Comparison of ENCODE assay signal across 9 cellular contexts in the genomic region with DNA sequence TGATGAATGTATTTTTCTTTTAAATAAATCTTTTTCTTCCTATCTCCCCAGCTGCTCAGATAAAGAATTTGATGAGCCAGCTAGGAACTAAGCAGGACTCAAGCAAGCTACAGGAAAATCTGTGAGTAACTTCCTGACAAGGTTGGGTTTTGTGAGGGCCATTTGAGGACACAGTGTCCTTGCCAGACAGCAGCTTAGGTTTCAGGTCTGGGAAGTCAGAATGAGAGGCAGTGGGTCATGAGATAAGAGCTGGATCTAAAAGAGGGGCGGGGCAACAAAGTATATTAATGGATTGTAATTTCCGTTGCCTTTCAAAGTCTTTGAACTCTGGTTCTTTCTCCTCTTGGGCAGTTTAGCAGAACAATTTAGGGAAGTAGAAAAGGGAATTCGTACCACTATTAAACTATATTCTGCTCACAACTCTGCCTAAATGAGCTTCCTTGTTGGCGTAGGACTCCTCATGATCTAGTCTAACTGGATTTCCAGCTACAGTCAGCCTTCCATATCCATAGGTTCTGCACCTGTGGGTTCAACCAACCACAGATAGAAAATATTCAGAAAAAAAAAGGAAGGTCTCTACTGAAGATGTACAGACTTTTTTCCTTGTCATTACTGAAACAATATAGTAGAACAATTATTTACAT. TPM values are rescaled to one million over a fixed set of nuclear protein-coding genes. Genes with fewer than 3 reads are reported as not detected.
DNase-seq lines count a peak whose midpoint lies in the region; ATAC-seq lines count a peak whose summit lies in the region.
"Had no signal": no experiment of that assay in that cellular context is flagged by ENCODE, and none has a peak within 500 bp of the region (broad histone marks: within the 10 kb centered on the region; RNA-seq: fewer than 3 reads in every experiment).

No MANE protein-coding gene starts in this region.

- H3K4me1 Mint-ChIP-seq in activated T-helper 17 cell treated with anti-CD3 and anti-CD28 coated beads, Interleukin-2, amount 50 U/mL, for 72 hours = peaks cover 6% of the 10 kb centered on the region

- H3K4me3 ChIP-seq in mucosa of rectum (ENCODE audit: low read length in 2 of 2) = no peak overlapping the region

- H3K9ac ChIP-seq in mucosa of rectum (ENCODE audit: low read depth in 1 of 2, low read length in 2 of 2) = no peak overlapping the region

- H3K27ac ChIP-seq in epithelial cell of prostate = peak overlapping the region; percentile 53
- H3K27ac ChIP-seq in mucosa of rectum (ENCODE audit: low read depth in 2 of 2, low read length in 2 of 2) = peak overlapping the region; percentile 29 to 55

- DNase-seq in AML-193 (lab: John Stamatoyannopoulos, UW) (peak; percentile 10 to 33), NOMO-1 (lab: John Stamatoyannopoulos, UW; ENCODE audit: unreplicated experiment in 2 of 2) (peak; percentile 60 to 76), epithelial cell of prostate (ENCODE audit: low read depth, low spot score) (no peak), NCI-H187 treated with DMSO at 0.1 percent for 48 hours (lab: John Stamatoyannopoulos, UW) (no peak), germinal center (ENCODE audit: low spot score) (no peak)

- H3K36me3 Mint-ChIP-seq in activated T-helper 17 cell treated with anti-CD3 and anti-CD28 coated beads, Interleukin-2, amount 50 U/mL, for 72 hours (ENCODE audit: low read depth) = peaks cover 53% of the 10 kb centered on the region

- no peak overlapping the region for H3K4me3 Mint-ChIP-seq in activated T-helper 17 cell treated with anti-CD3 and anti-CD28 coated beads, Interleukin-2, amount 50 U/mL, for 72 hours
- H3K4me3 Mint-ChIP-seq: B cell had no signal

- no peaks in the 10 kb centered on the region for H3K9me3 ChIP-seq in mucosa of rectum (ENCODE audit: control insufficient read depth in 2 of 2, low read length in 2 of 2)

- H3K9me3 Mint-ChIP-seq in activated T-helper 17 cell treated with anti-CD3 and anti-CD28 coated beads, Interleukin-2, amount 50 U/mL, for 72 hours = no peaks in the 10 kb centered on the region

- H3K27me3 Mint-ChIP-seq in activated T-helper 17 cell treated with anti-CD3 and anti-CD28 coated beads, Interleukin-2, amount 50 U/mL, for 72 hours = no peaks in the 10 kb centered on the region
- H3K27me3 Mint-ChIP-seq: B cell had no signal

- peaks cover 4 to 19% of the 10 kb centered on the region in 2 donors for H3K4me1 ChIP-seq in mucosa of rectum (ENCODE audit: control insufficient read depth in 2 of 2, insufficient read depth in 2 of 2, low read length in 2 of 2)

- no peak overlapping the region for H3K27ac Mint-ChIP-seq in activated T-helper 17 cell treated with anti-CD3 and anti-CD28 coated beads, Interleukin-2, amount 50 U/mL, for 72 hours
- H3K27ac Mint-ChIP-seq: B cell had no signal

- no peak for ATAC-seq in HG02623 (IDR thresholded peaks at IDR 0.05; ENCODE audit: unreplicated experiment)
- no peak for ATAC-seq in activated T-helper 17 cell treated with anti-CD3 and anti-CD28 coated beads, Interleukin-2, amount 50 U/mL, for 72 hours (replicated peaks)

- H3K27me3 ChIP-seq in mucosa of rectum (ENCODE audit: control insufficient read depth in 2 of 2, insufficient read depth in 2 of 2, low read length in 2 of 2) = no peaks in the 10 kb centered on the region

- H3K36me3 ChIP-seq in mucosa of rectum (ENCODE audit: control insufficient read depth in 2 of 2, insufficient read depth in 2 of 2, low read length in 2 of 2) = peaks cover 16 to 28% of the 10 kb centered on the region in 2 donors

RNA-seq across cellular contexts. Expression of a gene that starts 16.6 kb away (rescaled TPM):
- 10 to 100 TPM; 39.1 to 50.7 TPM for total RNA-seq in activated T-helper 17 cell treated with anti-CD3 and anti-CD28 coated beads, Interleukin-2, amount 50 U/mL, for 72 hours

RNA-seq across cellular contexts. Expression of a gene that starts 40.9 kb away (rescaled TPM):
- total RNA-seq in activated T-helper 17 cell treated with anti-CD3 and anti-CD28 coated beads, Interleukin-2, amount 50 U/mL, for 72 hours = 10 to 100 TPM; 41.0 to 57.9 TPM

Comparison
In these comparisons a context has a peak if more than half of its experiments do, and no peak if none do; other contexts are left out.
1. DNase-seq: peak in AML-193 (2 of 2) and NOMO-1 (2 of 2); none in epithelial cell of prostate (single experiment), NCI-H187 treated with DMSO at 0.1 percent for 48 hours (single experiment) and germinal center (single experiment).